In genomic region chr11:4194889-4195288, GRCh38 we compare ENCODE assay signal across 21 cellular contexts.
"Had no signal": no experiment of that assay in that cellular context is flagged by ENCODE, and none has a peak within 500 bp of the region (broad histone marks: within the 10 kb centered on the region; RNA-seq: fewer than 3 reads in every experiment).

No MANE protein-coding gene starts in this region.

- H3K27me3 ChIP-seq: Peyer's patch had no signal

- H3K9me2 ChIP-seq: SK-N-SH had no signal

- H3K9me3 Mint-ChIP-seq: IgD-negative memory B cell, T-cell had no signal

- H3K4me3 Mint-ChIP-seq: IgD-negative memory B cell, T-cell had no signal

- H3K4me2 ChIP-seq: PC-9, SK-N-SH had no signal

- DNase-seq: KBM-7, MV-4-11, NCI-H1048, NCI-H1105, NCI-H1417, NCI-H1436 treated with DMSO at 0.1 percent for 48 hours, NCI-H1694, NCI-H187 treated with DMSO at 0.1 percent for 48 hours, NCI-H2029 treated with DMSO at 0.1 percent for 48 hours, NCI-H2107, NCI-H2227 treated with DMSO at 0.1 percent for 48 hours, NCI-H524, NCI-H526 treated with DMSO at 0.1 percent for 48 hours, NCI-H748 treated with DMSO at 0.1 percent for 48 hours, PC-9, Peyer's patch, SHP77, SK-N-SH, SW 1271, T-cell had no signal

- H3K36me3 ChIP-seq: Peyer's patch had no signal

- H3K36me3 Mint-ChIP-seq: IgD-negative memory B cell, T-cell had no signal

- H2AFZ ChIP-seq: PC-9 had no signal

- H3K27ac Mint-ChIP-seq: IgD-negative memory B cell, T-cell had no signal

- H3K4me3 ChIP-seq: PC-9, Peyer's patch had no signal

- ATAC-seq: T-cell had no signal

- H3K4me1 Mint-ChIP-seq: IgD-negative memory B cell, T-cell had no signal

- H3K27ac ChIP-seq: PC-9, Peyer's patch had no signal

- H3K4me1 ChIP-seq: Peyer's patch had no signal
